9 cellular contexts compared by ENCODE assay signal in genomic region chr20:10219452-10219791, GRCh38. TPM values are rescaled to one million over a fixed set of nuclear protein-coding genes. Genes with fewer than 3 reads are reported as not detected.
A peak's percentile ranks its signal among the peaks of the same experiment; 100 is the strongest.
DNase-seq lines count a peak whose midpoint lies in the region; ATAC-seq and TF ChIP-seq lines count a peak whose summit lies in the region.
"Had no signal": no experiment of that assay in that cellular context is flagged by ENCODE, and none has a peak within 500 bp of the region (broad histone marks: within the 10 kb centered on the region; RNA-seq: fewer than 3 reads in every experiment).

No MANE protein-coding gene starts in this region.

- TF ChIP-seq CTCF in chondrocyte (IDR thresholded peaks at IDR 0.05), result peak; percentile 13

- peaks cover 31% of the 10 kb centered on the region for H3K27me3 Mint-ChIP-seq in chondrocyte (ENCODE audit: low read depth)

- peaks cover 15% of the 10 kb centered on the region for H3K4me1 Mint-ChIP-seq in chondrocyte (ENCODE audit: low read depth)

- peaks cover 1% of the 10 kb centered on the region for H3K36me3 Mint-ChIP-seq in chondrocyte (ENCODE audit: low read depth)

- DNase-seq in GDM1 (lab: John Stamatoyannopoulos, UW), result peak; percentile 37
- peak; percentile 19 for DNase-seq in NCI-H2196 (lab: John Stamatoyannopoulos, UW; ENCODE audit: unreplicated experiment)
- DNase-seq in activated CD4-positive, alpha-beta T cell treated with anti-CD3 and anti-CD28 coated beads for 1 hour, result peak; percentile 24
- DNase-seq in chondrocyte (ENCODE audit: low spot score), result peak; percentile 95
- peak; percentile 29 for DNase-seq in kidney glomerular epithelial cell (lab: John Stamatoyannopoulos, UW)
- peak; percentile 46 to 62 for DNase-seq in stimulated activated CD4-positive, alpha-beta T cell treated with anti-CD3 and anti-CD28 coated beads, Interleukin-2, amount 100 ng/mL, for 48 hours

- H3K4me3 Mint-ChIP-seq in chondrocyte (ENCODE audit: unreplicated experiment), result peak overlapping the region; percentile 81

- H3K27ac Mint-ChIP-seq in chondrocyte (ENCODE audit: unreplicated experiment), result peak overlapping the region; percentile 79

- ATAC-seq in HG02884 (IDR thresholded peaks at IDR 0.05; ENCODE audit: unreplicated experiment), result peak; percentile 54
- no peak for ATAC-seq in HG03469 (IDR thresholded peaks at IDR 0.05; ENCODE audit: unreplicated experiment)

- H3K9me3 Mint-ChIP-seq in chondrocyte (ENCODE audit: low read depth), result no peaks in the 10 kb centered on the region

RNA-seq across cellular contexts. Expression of gene SNAP25, which starts 0.8 kb away (rescaled TPM):
- 0.46 to 0.65 TPM (median 0.60 TPM) in 3 replicates for total RNA-seq in chondrocyte
- total RNA-seq: PC-9 had no signal

Comparison
In these comparisons a context has a peak if more than half of its experiments do, and no peak if none do; other contexts are left out.
1. DNase-seq: peak in every context shown above with its lines; median percentile 95 in chondrocyte; 54 in stimulated activated CD4-positive, alpha-beta T cell treated with anti-CD3 and anti-CD28 coated beads, Interleukin-2, amount 100 ng/mL, for 48 hours; 37 in GDM1; 29 in kidney glomerular epithelial cell; 24 in activated CD4-positive, alpha-beta T cell treated with anti-CD3 and anti-CD28 coated beads for 1 hour; 19 in NCI-H2196.